In genomic region chr11:108592591-108593213, GRCh38 we compare ENCODE assay signal across 8 cellular contexts. TPM values are rescaled to one million over a fixed set of nuclear protein-coding genes. Genes with fewer than 3 reads are reported as not detected.
DNase-seq lines count a peak whose midpoint lies in the region; ATAC-seq and TF ChIP-seq lines count a peak whose summit lies in the region.

No MANE protein-coding gene starts in this region.

- peak overlapping the region; percentile 72 for H3K4me3 ChIP-seq in lower lobe of right lung

- peak in 2 of 3 experiments; percentile 12 to 19 for DNase-seq in activated CD8-positive, alpha-beta memory T cell treated with anti-CD3 and anti-CD28 coated beads for 48 hours (ENCODE audit: low read depth in 2 of 3, low spot score in 2 of 3)
- no peak for DNase-seq in activated CD8-positive, alpha-beta memory T cell treated with anti-CD3 and anti-CD28 coated beads for 24 hours
- DNase-seq in UCSD-AML1 (lab: John Stamatoyannopoulos, UW; ENCODE audit: unreplicated experiment) (peak; percentile 25), cerebellar cortex (ENCODE audit: low spot score) (peak; percentile 38), lower lobe of right lung (peak; percentile 58), NCI-H2227 (lab: John Stamatoyannopoulos, UW; ENCODE audit: unreplicated experiment) (no peak)
- DNase-seq in stimulated activated CD8-positive, alpha-beta memory T cell treated with anti-CD3 and anti-CD28 coated beads, Interleukin-15, amount 100 ng/mL, for 4 hours (ENCODE audit: low read depth in 2 of 2): peak; percentile 17

- H3K4me1 ChIP-seq in lower lobe of right lung: peaks cover 23% of the 10 kb centered on the region

- no peaks in the 10 kb centered on the region for H3K27me3 ChIP-seq in lower lobe of right lung (ENCODE audit: low read depth)

- H3K9me3 ChIP-seq in lower lobe of right lung: no peaks in the 10 kb centered on the region

- intact Hi-C loops in lower lobe of right lung (cut with DNase I): no loop called here

- TF ChIP-seq CTCF in lower lobe of right lung (IDR thresholded peaks at IDR 0.05): no peak

- H3K27ac ChIP-seq in lower lobe of right lung: peak overlapping the region; percentile 84

- no peaks in the 10 kb centered on the region for H3K36me3 ChIP-seq in lower lobe of right lung

- peak; percentile 27 for ATAC-seq in HG03280 (IDR thresholded peaks at IDR 0.05; ENCODE audit: unreplicated experiment)
- ATAC-seq in lower lobe of right lung: peak; percentile 45 to 49

RNA-seq across cellular contexts. Expression of gene EXPH5, which starts 0.9 kb away (rescaled TPM):
- 34.9 TPM for total RNA-seq in lower lobe of right lung

Comparison
In these comparisons a context has a peak if more than half of its experiments do, and no peak if none do; other contexts are left out.
1. DNase-seq: peak in activated CD8-positive, alpha-beta memory T cell treated with anti-CD3 and anti-CD28 coated beads for 48 hours (2 of 3), UCSD-AML1 (single experiment), cerebellar cortex (single experiment), lower lobe of right lung (single experiment) and stimulated activated CD8-positive, alpha-beta memory T cell treated with anti-CD3 and anti-CD28 coated beads, Interleukin-15, amount 100 ng/mL, for 4 hours (2 of 2); none in activated CD8-positive, alpha-beta memory T cell treated with anti-CD3 and anti-CD28 coated beads for 24 hours (single experiment) and NCI-H2227 (single experiment).